ENCODE assay signal across 9 cellular contexts in the genomic region with DNA sequence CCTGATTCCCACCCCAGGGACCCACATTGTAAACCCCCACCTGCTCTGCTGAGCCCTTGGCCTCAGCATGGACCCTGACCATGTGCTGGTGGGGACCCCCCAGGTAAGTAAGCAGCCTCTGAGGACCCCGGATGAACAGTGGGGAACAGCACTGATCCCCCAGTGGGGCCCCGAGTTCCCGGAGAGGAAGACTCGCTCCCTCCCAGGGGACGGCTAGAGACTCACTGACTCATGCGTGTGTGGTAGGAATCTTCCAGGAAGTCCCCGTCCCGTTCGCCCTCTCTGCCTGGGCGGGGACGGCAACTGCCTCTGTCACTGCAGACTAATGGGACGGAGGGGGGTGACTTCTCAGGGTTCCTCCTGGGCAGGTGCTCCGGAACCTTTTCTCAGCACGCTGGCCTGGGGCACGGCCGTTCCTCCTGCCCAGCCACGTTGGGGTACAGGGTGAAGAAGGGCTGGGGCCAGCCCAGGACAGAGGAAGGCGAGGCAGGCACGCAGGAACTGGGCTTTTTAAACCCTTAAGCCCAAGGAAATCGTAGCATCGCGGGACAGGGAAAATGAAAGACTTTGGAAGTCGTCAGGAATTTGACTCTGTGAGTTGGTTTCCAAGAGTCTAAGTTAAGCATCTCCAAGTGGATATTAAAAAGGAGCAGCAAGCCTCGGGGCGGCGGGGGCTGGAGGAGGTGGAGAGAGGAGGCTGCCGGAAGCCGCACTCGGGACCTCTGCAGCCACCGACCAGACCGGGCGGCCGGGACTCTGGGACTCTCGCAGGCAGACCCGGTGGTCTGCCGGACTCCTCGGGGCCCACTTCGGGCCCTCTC.
A peak's percentile ranks its signal among the peaks of the same experiment; 100 is the strongest.
DNase-seq lines count a peak whose midpoint lies in the region; ATAC-seq and TF ChIP-seq lines count a peak whose summit lies in the region.
"Had no signal": no experiment of that assay in that cellular context is flagged by ENCODE, and none has a peak within 500 bp of the region (broad histone marks: within the 10 kb centered on the region; RNA-seq: fewer than 3 reads in every experiment).

No MANE protein-coding gene starts in this region.

- peaks cover 26% of the 10 kb centered on the region for H3K4me1 Mint-ChIP-seq in activated CD8-positive, alpha-beta memory T cell treated with anti-CD3 and anti-CD28 coated beads, Interleukin-2, amount 10 ng/mL, durations not matched to agents 7 days and 5 days
- peaks cover 25% of the 10 kb centered on the region for H3K4me1 Mint-ChIP-seq in activated T-cell treated with anti-CD3 and anti-CD28 coated beads, Interleukin-2, amount 50 U/mL, for 24 hours (ENCODE audit: low read depth)

- no peaks in the 10 kb centered on the region for H3K9me3 Mint-ChIP-seq in activated CD8-positive, alpha-beta memory T cell treated with anti-CD3 and anti-CD28 coated beads, Interleukin-2, amount 10 ng/mL, durations not matched to agents 7 days and 5 days (ENCODE audit: low read depth)
- no peaks in the 10 kb centered on the region for H3K9me3 Mint-ChIP-seq in activated T-cell treated with anti-CD3 and anti-CD28 coated beads, Interleukin-2, amount 50 U/mL, for 24 hours

- peaks cover 60% of the 10 kb centered on the region for H3K4me1 ChIP-seq in osteoblast (ENCODE audit: insufficient read depth, low read length)

- H3K36me3 Mint-ChIP-seq in activated CD8-positive, alpha-beta memory T cell treated with anti-CD3 and anti-CD28 coated beads, Interleukin-2, amount 10 ng/mL, durations not matched to agents 7 days and 5 days: no peaks in the 10 kb centered on the region
- no peaks in the 10 kb centered on the region for H3K36me3 Mint-ChIP-seq in activated T-cell treated with anti-CD3 and anti-CD28 coated beads, Interleukin-2, amount 50 U/mL, for 24 hours (ENCODE audit: low read depth)

- peak overlapping the region; percentile 51 for H3K4me3 Mint-ChIP-seq in activated CD8-positive, alpha-beta memory T cell treated with anti-CD3 and anti-CD28 coated beads, Interleukin-2, amount 10 ng/mL, durations not matched to agents 7 days and 5 days
- H3K4me3 Mint-ChIP-seq in activated T-cell treated with anti-CD3 and anti-CD28 coated beads, Interleukin-2, amount 50 U/mL, for 24 hours: peak overlapping the region; percentile 65

- CTCF ChIA-PET in activated CD8-positive, alpha-beta memory T cell treated with anti-CD3 and anti-CD28 coated beads, Interleukin-2, amount 10 ng/mL, durations not matched to agents 7 days and 5 days (lab: Charles Lee): no interaction called here

- H3K4me2 ChIP-seq in osteoblast (ENCODE audit: insufficient read depth, low read length): peak overlapping the region; percentile 95

- H3K27ac Mint-ChIP-seq in activated CD8-positive, alpha-beta memory T cell treated with anti-CD3 and anti-CD28 coated beads, Interleukin-2, amount 10 ng/mL, durations not matched to agents 7 days and 5 days: peak overlapping the region; percentile 52
- peak overlapping the region; percentile 87 for H3K27ac Mint-ChIP-seq in activated T-cell treated with anti-CD3 and anti-CD28 coated beads, Interleukin-2, amount 50 U/mL, for 24 hours

- peaks cover 3% of the 10 kb centered on the region for H3K36me3 ChIP-seq in osteoblast (ENCODE audit: insufficient read depth, low read length)

- no peaks in the 10 kb centered on the region for H3K27me3 Mint-ChIP-seq in activated CD8-positive, alpha-beta memory T cell treated with anti-CD3 and anti-CD28 coated beads, Interleukin-2, amount 10 ng/mL, durations not matched to agents 7 days and 5 days
- H3K27me3 Mint-ChIP-seq in activated T-cell treated with anti-CD3 and anti-CD28 coated beads, Interleukin-2, amount 50 U/mL, for 24 hours: no peaks in the 10 kb centered on the region

- H3K27ac ChIP-seq in osteoblast (ENCODE audit: low read depth, low read length): peak overlapping the region; percentile 99
- H3K27ac ChIP-seq: C4-2B had no signal

- no peaks in the 10 kb centered on the region for H3K9me3 ChIP-seq in osteoblast (ENCODE audit: low read depth, low read length)

- H3K4me3 ChIP-seq in fibroblast of pulmonary artery (replicated peaks; ENCODE audit: low read depth, low read length) (peak overlapping the region; percentile 65), osteoblast (ENCODE audit: insufficient read depth, low read length) (peak overlapping the region; percentile 86)

- peaks cover 48% of the 10 kb centered on the region for H3K79me2 ChIP-seq in osteoblast (ENCODE audit: insufficient read depth, low read length)

- peak; percentile 71 for DNase-seq in activated CD8-positive, alpha-beta memory T cell treated with anti-CD3 and anti-CD28 coated beads, Interleukin-2, amount 10 ng/mL, durations not matched to agents 7 days and 5 days
- no peak for DNase-seq in activated CD8-positive, alpha-beta memory T cell treated with anti-CD3 and anti-CD28 coated beads, Interleukin-2, amount 50 U/mL, for 4 hours
- DNase-seq in NCI-H460 (ENCODE audit: extremely low read depth, low read depth) (peak; percentile 84), fibroblast of pulmonary artery (ENCODE audit: low read depth) (peak; percentile 81), osteoblast (ENCODE audit: insufficient read length, low spot score, missing footprints) (peak; percentile 97), NCI-H1417 (lab: John Stamatoyannopoulos, UW) (no peak)
- peak; percentile 58 for DNase-seq in activated T-cell treated with anti-CD3 and anti-CD28 coated beads, Interleukin-2, amount 50 U/mL, for 24 hours

- H2AFZ ChIP-seq in osteoblast (ENCODE audit: low read length): peak overlapping the region; percentile 49

- TF ChIP-seq CTCF in fibroblast of pulmonary artery (IDR thresholded peaks at IDR 0.05; ENCODE audit: low read length, missing control alignments): no peak
- TF ChIP-seq CTCF in osteoblast (IDR thresholded peaks at IDR 0.05; ENCODE audit: extremely low read depth, low read depth, low read length): no peak

- no peaks in the 10 kb centered on the region for H3K27me3 ChIP-seq in osteoblast (ENCODE audit: insufficient read depth, low read length)

- peak; percentile 89 for ATAC-seq in activated CD8-positive, alpha-beta memory T cell treated with anti-CD3 and anti-CD28 coated beads, Interleukin-2, amount 10 ng/mL, durations not matched to agents 7 days and 5 days
- ATAC-seq in GM18868 (IDR thresholded peaks at IDR 0.05; ENCODE audit: unreplicated experiment): no peak

- H4K20me1 ChIP-seq in osteoblast (ENCODE audit: insufficient read depth, low read length): peaks cover 5% of the 10 kb centered on the region

Comparison
In these comparisons a context has a peak if more than half of its experiments do, and no peak if none do; other contexts are left out.
1. DNase-seq: peak in activated CD8-positive, alpha-beta memory T cell treated with anti-CD3 and anti-CD28 coated beads, Interleukin-2, amount 10 ng/mL, durations not matched to agents 7 days and 5 days (single experiment), NCI-H460 (single experiment), activated T-cell treated with anti-CD3 and anti-CD28 coated beads, Interleukin-2, amount 50 U/mL, for 24 hours (single experiment), fibroblast of pulmonary artery (single experiment) and osteoblast (single experiment); none in activated CD8-positive, alpha-beta memory T cell treated with anti-CD3 and anti-CD28 coated beads, Interleukin-2, amount 50 U/mL, for 4 hours (single experiment) and NCI-H1417 (0 of 3).